1 cellular context compared by ENCODE assay signal in the genomic region with DNA sequence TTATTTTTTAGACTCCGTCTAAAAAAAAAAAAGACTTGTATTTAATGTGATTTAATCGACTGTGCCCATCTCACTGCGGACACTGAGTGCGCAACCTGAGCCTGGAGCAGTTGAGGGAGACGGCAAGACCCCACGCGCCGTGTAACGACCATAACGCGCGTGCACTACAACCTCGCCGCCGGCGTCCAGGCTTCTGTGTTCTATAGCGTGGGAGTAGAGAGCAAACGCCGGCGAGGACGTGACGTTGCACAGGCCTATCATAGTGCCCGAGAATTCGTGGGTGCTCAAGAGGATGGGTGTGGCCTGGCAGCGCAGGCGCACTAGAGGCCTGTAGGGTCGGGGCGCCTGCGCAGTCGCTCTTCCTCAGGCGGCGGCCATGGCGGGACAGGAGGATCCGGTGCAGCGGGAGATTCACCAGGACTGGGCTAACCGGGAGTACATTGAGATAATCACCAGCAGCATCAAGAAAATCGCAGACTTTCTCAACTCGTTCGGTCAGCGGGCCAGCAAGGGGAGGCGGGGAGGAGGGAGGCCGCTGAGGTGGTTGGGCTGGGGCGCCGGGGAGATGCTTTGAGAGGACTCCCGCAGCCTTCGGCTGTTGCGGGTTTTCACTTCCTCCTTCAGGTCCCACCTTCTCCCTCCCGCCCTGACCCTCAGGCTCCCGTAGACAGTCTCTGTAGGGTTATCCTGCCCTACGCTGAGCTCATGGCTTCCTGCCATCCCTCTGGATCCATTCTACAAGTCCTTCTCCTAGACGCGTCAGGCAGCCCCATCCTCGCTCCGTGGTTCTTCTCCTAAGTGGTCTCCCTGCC.
TF ChIP-seq lines count a peak whose summit lies in the region.

A gene (plus strand): TSS at position 350 of the 812 bp plus-strand sequence. CDS start 27 bp downstream, at position 377.

TF ChIP-seq in GM12878, 131 proteins besides CTCF, POLR2A, EP300 and RAD21 (continued from another document):
- TF ChIP-seq, protein P1, sequence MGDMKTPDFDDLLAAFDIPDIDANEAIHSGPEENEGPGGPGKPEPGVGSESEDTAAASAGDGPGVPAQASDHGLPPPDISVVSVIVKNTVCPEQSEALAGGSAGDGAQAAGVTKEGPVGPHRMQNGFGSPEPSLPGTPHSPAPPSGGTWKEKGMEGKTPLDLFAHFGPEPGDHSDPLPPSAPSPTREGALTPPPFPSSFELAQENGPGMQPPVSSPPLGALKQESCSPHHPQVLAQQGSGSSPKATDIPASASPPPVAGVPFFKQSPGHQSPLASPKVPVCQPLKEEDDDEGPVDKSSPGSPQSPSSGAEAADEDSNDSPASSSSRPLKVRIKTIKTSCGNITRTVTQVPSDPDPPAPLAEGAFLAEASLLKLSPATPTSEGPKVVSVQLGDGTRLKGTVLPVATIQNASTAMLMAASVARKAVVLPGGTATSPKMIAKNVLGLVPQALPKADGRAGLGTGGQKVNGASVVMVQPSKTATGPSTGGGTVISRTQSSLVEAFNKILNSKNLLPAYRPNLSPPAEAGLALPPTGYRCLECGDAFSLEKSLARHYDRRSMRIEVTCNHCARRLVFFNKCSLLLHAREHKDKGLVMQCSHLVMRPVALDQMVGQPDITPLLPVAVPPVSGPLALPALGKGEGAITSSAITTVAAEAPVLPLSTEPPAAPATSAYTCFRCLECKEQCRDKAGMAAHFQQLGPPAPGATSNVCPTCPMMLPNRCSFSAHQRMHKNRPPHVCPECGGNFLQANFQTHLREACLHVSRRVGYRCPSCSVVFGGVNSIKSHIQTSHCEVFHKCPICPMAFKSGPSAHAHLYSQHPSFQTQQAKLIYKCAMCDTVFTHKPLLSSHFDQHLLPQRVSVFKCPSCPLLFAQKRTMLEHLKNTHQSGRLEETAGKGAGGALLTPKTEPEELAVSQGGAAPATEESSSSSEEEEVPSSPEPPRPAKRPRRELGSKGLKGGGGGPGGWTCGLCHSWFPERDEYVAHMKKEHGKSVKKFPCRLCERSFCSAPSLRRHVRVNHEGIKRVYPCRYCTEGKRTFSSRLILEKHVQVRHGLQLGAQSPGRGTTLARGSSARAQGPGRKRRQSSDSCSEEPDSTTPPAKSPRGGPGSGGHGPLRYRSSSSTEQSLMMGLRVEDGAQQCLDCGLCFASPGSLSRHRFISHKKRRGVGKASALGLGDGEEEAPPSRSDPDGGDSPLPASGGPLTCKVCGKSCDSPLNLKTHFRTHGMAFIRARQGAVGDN (IDR thresholded peaks at IDR 0.05) = peak; percentile 69
- no peak for TF ChIP-seq TBL1XR1 (IDR thresholded peaks at IDR 0.05; ENCODE audit: low read depth, low read length)
TF ChIP-seq in GM12878: peak in this region for 49.
